ENCODE assay signal across 30 cellular contexts in genomic region chr7:38740041-38740440, GRCh38.
DNase-seq lines count a peak whose midpoint lies in the region; ATAC-seq and TF ChIP-seq lines count a peak whose summit lies in the region.
"Had no signal": no experiment of that assay in that cellular context is flagged by ENCODE, and none has a peak within 500 bp of the region (broad histone marks: within the 10 kb centered on the region; RNA-seq: fewer than 3 reads in every experiment).

No MANE protein-coding gene starts in this region.

- TF ChIP-seq CTCF in foreskin fibroblast (IDR thresholded peaks at IDR 0.05; ENCODE audit: low read depth, low read length) (no peak), Caco-2 (IDR thresholded peaks at IDR 0.05; ENCODE audit: insufficient read depth in 1 of 2, low read depth in 1 of 2, low read length in 1 of 2, severe bottlenecking in 1 of 2, unreplicated experiment in 1 of 2) (no peak)

- no peaks in the 10 kb centered on the region for H3K9me3 Mint-ChIP-seq in stimulated activated memory B cell treated with anti-CD40 and anti-IgM and Interleukin-4, amounts not matched to agents 10 μg/mL and 1 μg/mL and 100 μg/mL, for 72 hours
- H3K9me3 Mint-ChIP-seq in stimulated activated naive B cell treated with anti-CD40 and anti-IgM and Interleukin-4, amounts not matched to agents 10 μg/mL and 1 μg/mL and 100 μg/mL, for 72 hours, result no peaks in the 10 kb centered on the region
- no peaks in the 10 kb centered on the region for H3K9me3 Mint-ChIP-seq in Caco-2 (ENCODE audit: unreplicated experiment)
- H3K9me3 Mint-ChIP-seq: CD14-positive monocyte; CD4-positive, alpha-beta memory T cell; CD4-positive, alpha-beta T cell; CD8-positive, alpha-beta memory T cell; CD8-positive, alpha-beta T cell had no signal

- CTCF ChIA-PET in Caco-2 (lab: Charles Lee), result no interaction called here

- peaks cover 1% of the 10 kb centered on the region; the same call in 1 of the 2 replicates for H3K36me3 ChIP-seq in Caco-2 (ENCODE audit: control insufficient read depth, insufficient read depth, low read length)
- H3K36me3 ChIP-seq: BE2C had no signal

- POLR2A ChIA-PET in Caco-2 (lab: Charles Lee), result no interaction called here

- H3K27me3 ChIP-seq in Caco-2 (replicated peaks; ENCODE audit: control insufficient read depth, insufficient read depth, low read length), result no peaks in the 10 kb centered on the region
- H3K27me3 ChIP-seq: BE2C; BLaER1; BLaER1 treated with 17β-estradiol and CSF1 and Interleukin-3, amounts not matched to agents 10 nM and 100 nM had no signal

- H3K4me1 Mint-ChIP-seq in stimulated activated memory B cell treated with anti-CD40 and anti-IgM and Interleukin-4, amounts not matched to agents 10 μg/mL and 1 μg/mL and 100 μg/mL, for 72 hours, result no peaks in the 10 kb centered on the region
- H3K4me1 Mint-ChIP-seq in stimulated activated naive B cell treated with anti-CD40 and anti-IgM and Interleukin-4, amounts not matched to agents 10 μg/mL and 1 μg/mL and 100 μg/mL, for 72 hours, result peaks cover 6 to 8% of the 10 kb centered on the region in 2 donors
- H3K4me1 Mint-ChIP-seq in Caco-2 (ENCODE audit: low read depth, unreplicated experiment), result no peaks in the 10 kb centered on the region
- H3K4me1 Mint-ChIP-seq: B cell; CD14-positive monocyte; CD4-positive, alpha-beta memory T cell; CD4-positive, CD25-positive, alpha-beta regulatory T cell; CD8-positive, alpha-beta memory T cell had no signal

- DNase-seq in kidney tubule cell (ENCODE audit: low spot score), result peak; percentile 7
- DNase-seq in stimulated activated naive B cell treated with anti-CD40 and anti-IgM and Interleukin-4, amounts not matched to agents 10 μg/mL and 1 μg/mL and 100 μg/mL, for 72 hours, result peak; percentile 3
- no peak for DNase-seq in foreskin fibroblast
- DNase-seq in Caco-2, result no peak
- DNase-seq: 8988T; ACHN; AML-193; BE2C; C1 segment of cervical spinal cord; Calu3; CD4-positive, alpha-beta memory T cell; CD4-positive, alpha-beta T cell; CD4-positive, CD25-positive, alpha-beta regulatory T cell; CD8-positive, alpha-beta memory T cell; CD8-positive, alpha-beta T cell; COR-L47; DMS 273 treated with DMSO at 0.1 percent for 48 hours; DMS153; DMS53; DMS79; DMS79 treated with DMSO at 0.1 percent for 48 hours; DND-41; EL had no signal

- no peaks in the 10 kb centered on the region; the same call in 1 of the 2 replicates for H3K4me1 ChIP-seq in Caco-2
- H3K4me1 ChIP-seq: A549, BE2C had no signal

- intact Hi-C loops in Caco-2 (cut with micrococcal nuclease; ENCODE audit: unreplicated experiment), result no loop called here

- H3K4me3 ChIP-seq in foreskin fibroblast (ENCODE audit: low read depth in 1 of 2, low read length in 2 of 2) (no peak overlapping the region), Caco-2 (ENCODE audit: low read depth, low read length) (no peak overlapping the region)
- H3K4me3 ChIP-seq: A549; BLaER1; BLaER1 treated with 17β-estradiol and CSF1 and Interleukin-3, amounts not matched to agents 10 nM and 100 nM had no signal

- no peak overlapping the region for H3K4me3 Mint-ChIP-seq in stimulated activated memory B cell treated with anti-CD40 and anti-IgM and Interleukin-4, amounts not matched to agents 10 μg/mL and 1 μg/mL and 100 μg/mL, for 72 hours
- H3K4me3 Mint-ChIP-seq in stimulated activated naive B cell treated with anti-CD40 and anti-IgM and Interleukin-4, amounts not matched to agents 10 μg/mL and 1 μg/mL and 100 μg/mL, for 72 hours, result no peak overlapping the region
- no peak overlapping the region for H3K4me3 Mint-ChIP-seq in Caco-2 (ENCODE audit: unreplicated experiment)
- H3K4me3 Mint-ChIP-seq: B cell; CD14-positive monocyte; CD4-positive, alpha-beta memory T cell; CD4-positive, alpha-beta T cell; CD4-positive, CD25-positive, alpha-beta regulatory T cell; CD8-positive, alpha-beta memory T cell; CD8-positive, alpha-beta T cell had no signal

- no peak overlapping the region for H3K27ac Mint-ChIP-seq in stimulated activated memory B cell treated with anti-CD40 and anti-IgM and Interleukin-4, amounts not matched to agents 10 μg/mL and 1 μg/mL and 100 μg/mL, for 72 hours
- H3K27ac Mint-ChIP-seq in stimulated activated naive B cell treated with anti-CD40 and anti-IgM and Interleukin-4, amounts not matched to agents 10 μg/mL and 1 μg/mL and 100 μg/mL, for 72 hours, result no peak overlapping the region
- H3K27ac Mint-ChIP-seq in Caco-2 (ENCODE audit: unreplicated experiment), result no peak overlapping the region
- H3K27ac Mint-ChIP-seq: B cell; CD14-positive monocyte; CD4-positive, alpha-beta T cell; CD4-positive, CD25-positive, alpha-beta regulatory T cell; CD8-positive, alpha-beta T cell had no signal

- BruUV-seq in Caco-2 (replicated peaks; lab: Mats Ljungman, UMichigan), result no TSS peak

- H3K9me3 ChIP-seq in Caco-2, result no peaks in the 10 kb centered on the region
- H3K9me3 ChIP-seq: A549; BE2C; BLaER1; BLaER1 treated with 17β-estradiol and CSF1 and Interleukin-3, amounts not matched to agents 10 nM and 100 nM had no signal

- peaks cover 43% of the 10 kb centered on the region for H3K36me3 Mint-ChIP-seq in stimulated activated memory B cell treated with anti-CD40 and anti-IgM and Interleukin-4, amounts not matched to agents 10 μg/mL and 1 μg/mL and 100 μg/mL, for 72 hours
- H3K36me3 Mint-ChIP-seq in stimulated activated naive B cell treated with anti-CD40 and anti-IgM and Interleukin-4, amounts not matched to agents 10 μg/mL and 1 μg/mL and 100 μg/mL, for 72 hours, result peaks cover 34 to 54% of the 10 kb centered on the region in 2 donors
- H3K36me3 Mint-ChIP-seq in Caco-2 (ENCODE audit: insufficient read depth, unreplicated experiment), result peaks cover 21% of the 10 kb centered on the region

- ATAC-seq in stimulated activated memory B cell treated with anti-CD40 and anti-IgM and Interleukin-4, amounts not matched to agents 10 μg/mL and 1 μg/mL and 100 μg/mL, for 72 hours, result peak; percentile 62
- ATAC-seq in stimulated activated naive B cell treated with anti-CD40 and anti-IgM and Interleukin-4, amounts not matched to agents 10 μg/mL and 1 μg/mL and 100 μg/mL, for 72 hours (replicated peaks), result peak; percentile 94 to 97
- ATAC-seq in HG02840 (IDR thresholded peaks at IDR 0.05; ENCODE audit: low FRiP score, unreplicated experiment), result no peak
- ATAC-seq: A549; CD8-positive, alpha-beta T cell had no signal

- no peaks in the 10 kb centered on the region for H3K27me3 Mint-ChIP-seq in stimulated activated memory B cell treated with anti-CD40 and anti-IgM and Interleukin-4, amounts not matched to agents 10 μg/mL and 1 μg/mL and 100 μg/mL, for 72 hours
- no peaks in the 10 kb centered on the region for H3K27me3 Mint-ChIP-seq in stimulated activated naive B cell treated with anti-CD40 and anti-IgM and Interleukin-4, amounts not matched to agents 10 μg/mL and 1 μg/mL and 100 μg/mL, for 72 hours
- no peaks in the 10 kb centered on the region for H3K27me3 Mint-ChIP-seq in Caco-2 (ENCODE audit: insufficient read depth, unreplicated experiment)
- H3K27me3 Mint-ChIP-seq: B cell; CD4-positive, alpha-beta memory T cell; CD4-positive, alpha-beta T cell; CD4-positive, CD25-positive, alpha-beta regulatory T cell; CD8-positive, alpha-beta memory T cell had no signal

Comparison
In these comparisons a context has a peak if more than half of its experiments do, and no peak if none do; other contexts are left out.
1. DNase-seq: peak in kidney tubule cell (single experiment) and stimulated activated naive B cell treated with anti-CD40 and anti-IgM and Interleukin-4, amounts not matched to agents 10 μg/mL and 1 μg/mL and 100 μg/mL, for 72 hours (single experiment); none in foreskin fibroblast (0 of 2) and Caco-2 (0 of 2).